Comparison of ENCODE assay signal across 7 cellular contexts in the genomic region with DNA sequence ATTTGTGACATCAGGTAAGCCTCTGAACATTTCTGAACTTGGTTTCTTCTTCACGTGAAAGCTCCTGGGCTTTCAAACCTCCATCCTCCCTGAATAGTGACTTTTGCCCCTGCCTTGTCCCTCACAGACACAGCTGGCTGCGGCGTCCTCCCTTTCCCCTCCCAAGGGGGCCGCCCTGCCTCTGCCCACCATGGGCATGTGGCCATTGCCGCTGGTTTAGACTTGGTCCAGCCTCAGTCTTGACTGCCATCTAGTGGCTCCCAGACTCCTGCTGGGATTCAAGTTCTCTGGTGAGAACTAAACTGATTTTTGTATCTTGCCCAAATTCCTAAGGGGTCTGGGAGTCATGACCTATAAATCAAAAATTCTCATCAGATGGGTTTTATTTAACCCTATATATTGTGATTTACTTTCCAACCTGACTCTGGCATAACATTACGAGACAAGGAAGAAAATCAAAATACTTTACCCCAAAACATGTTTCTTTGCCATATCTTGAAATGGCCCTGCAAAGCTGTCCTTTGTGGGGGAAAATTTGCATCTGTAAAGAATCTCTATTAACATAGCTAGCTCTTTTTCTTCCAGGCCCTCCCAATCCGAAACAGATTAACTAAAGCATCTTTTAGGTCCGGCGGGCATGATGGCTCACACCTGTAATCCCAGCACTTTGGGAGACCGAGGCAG.
A peak's percentile ranks its signal among the peaks of the same experiment; 100 is the strongest.
DNase-seq lines count a peak whose midpoint lies in the region; ATAC-seq and TF ChIP-seq lines count a peak whose summit lies in the region.
"Not testable (repeated sequence)": the region's sequence is repeated elsewhere in the genome, so short reads cannot be mapped to it uniquely, and the experiment has no call there.

No MANE protein-coding gene starts in this region.

- WGBS in right cardiac atrium = 31% methylated on average over 10 of the region's 10 CpGs
- WGBS in trophoblast cell (ENCODE audit: extremely low coverage, insufficient coverage, insufficient read length) = no CpG with 5 or more reads among the region's 10 CpGs

- not testable (repeated sequence) for H3K14ac ChIP-seq in trophoblast cell (ENCODE audit: low read length)

- not testable (repeated sequence) for H2BK5ac ChIP-seq in trophoblast cell (ENCODE audit: low read depth, low read length, poor library complexity)

- H2AFZ ChIP-seq in OCI-LY1 (ENCODE audit: low read length) = not testable (repeated sequence)
- peak overlapping the region; percentile 9 for H2AFZ ChIP-seq in trophoblast cell (ENCODE audit: insufficient read depth, low read length, poor library complexity)

- H3K18ac ChIP-seq in trophoblast cell (ENCODE audit: low read length) = not testable (repeated sequence)

- H2AK5ac ChIP-seq in trophoblast cell (ENCODE audit: low read length) = not testable (repeated sequence)

- H4K8ac ChIP-seq in trophoblast cell (ENCODE audit: low read depth, low read length) = not testable (repeated sequence)

- H3K36me3 ChIP-seq in MG63; OCI-LY1 (ENCODE audit: insufficient read depth, low read length); trophoblast cell (ENCODE audit: control insufficient read depth in 1 of 2, insufficient read depth in 2 of 2, low read length in 2 of 2): not testable (repeated sequence)

- not testable (repeated sequence) for H3K4me2 ChIP-seq in OCI-LY1 (ENCODE audit: low read length); trophoblast cell (ENCODE audit: low read length)

- H3K27me3 ChIP-seq in MG63; OCI-LY1 (ENCODE audit: insufficient read depth, low read length); right cardiac atrium (ENCODE audit: control insufficient read depth, insufficient read depth); trophoblast cell (ENCODE audit: insufficient read depth, low read length): not testable (repeated sequence)

- not testable (repeated sequence) for H2BK120ac ChIP-seq in trophoblast cell (ENCODE audit: insufficient read depth, low read length, poor library complexity)

- H3K4ac ChIP-seq in trophoblast cell (ENCODE audit: low read depth, low read length) = not testable (repeated sequence)

- not testable (repeated sequence) for H3K79me1 ChIP-seq in trophoblast cell (ENCODE audit: low read length)

- intact Hi-C loops in right cardiac atrium (cut with DNase I) = loop anchor here in 2 of 4 donors (2.0 to 5.0 kb wide), 2 partner anchors 198 to 200 kb away; partner anchors contain the start of gene MGAT5B (in 2 of the 2)

- not testable (repeated sequence) for H3K9me3 ChIP-seq in MG63; OCI-LY1 (ENCODE audit: low read length); right cardiac atrium (ENCODE audit: control insufficient read depth, low read length); trophoblast cell (ENCODE audit: insufficient read depth, low read depth, low read length)

- H3K4me3 ChIP-seq in MG63; OCI-LY1 (ENCODE audit: low read depth, low read length, poor library complexity, severe bottlenecking); cardiac fibroblast (replicated peaks in 1 of 2; ENCODE audit: low read depth in 2 of 2, low read length in 2 of 2); right cardiac atrium (ENCODE audit: low read length); trophoblast cell (ENCODE audit: low read depth, low read length): not testable (repeated sequence)

- peak; percentile 57 to 75 for ATAC-seq in right cardiac atrium

- TF ChIP-seq CTCF in OCI-LY1 (IDR thresholded peaks at IDR 0.05; ENCODE audit: low read length) (peak; percentile 89), cardiac fibroblast (IDR thresholded peaks at IDR 0.05; ENCODE audit: low read depth, low read length) (peak; percentile 93)

- DNase-seq in GM03348 (ENCODE audit: low spot score) = peak; percentile 84
- DNase-seq in MG63 = peak; percentile 57
- peak; percentile 41 for DNase-seq in activated CD4-positive, alpha-beta T cell treated with anti-CD3 and anti-CD28 coated beads, Interleukin-2, amount 50 U/mL, for 1 hour
- DNase-seq in cardiac fibroblast (ENCODE audit: low read depth in 2 of 2) = peak; percentile 66 to 67
- DNase-seq in right cardiac atrium = peak; percentile 40 to 77 (median 72)
- peak; percentile 52 to 76 for DNase-seq in trophoblast cell

- H4K12ac ChIP-seq in trophoblast cell (ENCODE audit: low read depth, low read length) = not testable (repeated sequence)

- H3K23ac ChIP-seq in trophoblast cell (ENCODE audit: low read length) = not testable (repeated sequence)

- not testable (repeated sequence) for H2BK12ac ChIP-seq in trophoblast cell (ENCODE audit: low read length)

- H3F3A ChIP-seq in OCI-LY1 (ENCODE audit: insufficient read depth, low read length) = not testable (repeated sequence)

- H4K91ac ChIP-seq in trophoblast cell (ENCODE audit: low read depth, low read length) = not testable (repeated sequence)

- H3K9ac ChIP-seq in OCI-LY1 (ENCODE audit: low read length); trophoblast cell (ENCODE audit: low read length): not testable (repeated sequence)

- H3K27ac ChIP-seq in OCI-LY1 (ENCODE audit: low read depth, low read length, poor library complexity, severe bottlenecking); right cardiac atrium (ENCODE audit: low read length); trophoblast cell (ENCODE audit: low read depth, low read length): not testable (repeated sequence)

- H3K4me1 ChIP-seq in OCI-LY1 (ENCODE audit: insufficient read depth, low read length, severe bottlenecking); right cardiac atrium (ENCODE audit: control insufficient read depth, insufficient read depth, low read length); trophoblast cell (ENCODE audit: control insufficient read depth in 1 of 2, insufficient read depth in 2 of 2, low read length in 2 of 2): not testable (repeated sequence)

- H3K79me2 ChIP-seq in OCI-LY1 (ENCODE audit: insufficient read depth, low read length); trophoblast cell (ENCODE audit: control insufficient read depth, insufficient read depth, low read length, poor library complexity): not testable (repeated sequence)

- H4K20me1 ChIP-seq in OCI-LY1 (ENCODE audit: insufficient read depth, low read length) = not testable (repeated sequence)

- H3K9me2 ChIP-seq in OCI-LY1 (ENCODE audit: low read depth, low read length) = not testable (repeated sequence)
